16 cellular contexts compared by ENCODE assay signal in the genomic region with DNA sequence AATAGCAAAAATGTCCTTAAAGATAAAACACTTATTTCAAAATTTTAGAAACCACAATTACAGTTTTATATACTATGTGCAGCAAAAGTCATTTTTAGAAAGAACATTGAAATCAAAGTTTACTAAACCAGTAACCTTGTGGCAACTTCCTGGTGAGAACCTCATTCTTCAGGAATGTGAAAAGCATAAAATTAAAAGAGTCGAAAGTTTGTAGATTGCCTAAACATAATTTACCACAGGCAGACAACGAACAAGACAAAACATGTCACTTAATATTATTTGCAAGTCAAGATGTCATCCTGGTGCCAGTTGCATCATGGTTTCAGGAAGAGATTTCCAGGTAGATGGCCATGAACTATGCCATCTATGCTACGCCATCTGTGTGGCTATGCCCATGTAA.
"Had no signal": no experiment of that assay in that cellular context is flagged by ENCODE, and none has a peak within 500 bp of the region (broad histone marks: within the 10 kb centered on the region; RNA-seq: fewer than 3 reads in every experiment).

No MANE protein-coding gene starts in this region.

- H3K4me3 ChIP-seq: body of pancreas, esophagus squamous epithelium, hepatocyte, neural progenitor cell, ovary, testis, upper lobe of right lung had no signal

- DNase-seq: activated CD4-positive, alpha-beta T cell treated with anti-CD3 and anti-CD28 coated beads for 36 hours; activated naive CD4-positive, alpha-beta T cell treated with anti-CD3 and anti-CD28 coated beads, Interleukin-2, amount 10 ng/mL, durations not matched to agents 7 days and 5 days; body of pancreas; endodermal cell; esophagus squamous epithelium; midbrain; ovary; stimulated activated CD4-positive, alpha-beta T cell treated with anti-CD3 and anti-CD28 coated beads, Interleukin-4, amount 100 ng/mL, for 1 hour; T-cell; T1000; testis; upper lobe of right lung had no signal

- H3K4me1 ChIP-seq: body of pancreas, testis, upper lobe of right lung had no signal

- H3K36me3 Mint-ChIP-seq: activated naive CD4-positive, alpha-beta T cell treated with anti-CD3 and anti-CD28 coated beads, Interleukin-2, amount 10 ng/mL, durations not matched to agents 7 days and 5 days; T-cell had no signal

- H3K4me1 Mint-ChIP-seq: activated CD4-positive, alpha-beta T cell treated with anti-CD3 and anti-CD28 coated beads for 36 hours; activated naive CD4-positive, alpha-beta T cell treated with anti-CD3 and anti-CD28 coated beads, Interleukin-2, amount 10 ng/mL, durations not matched to agents 7 days and 5 days; endodermal cell; T-cell had no signal

- H3K27ac ChIP-seq: body of pancreas, esophagus squamous epithelium, hepatocyte, neural progenitor cell, ovary, testis, upper lobe of right lung had no signal

- ATAC-seq: activated CD4-positive, alpha-beta T cell treated with anti-CD3 and anti-CD28 coated beads for 36 hours; body of pancreas; T-cell; upper lobe of right lung had no signal

- H3K36me3 ChIP-seq: esophagus squamous epithelium, neural progenitor cell, ovary, upper lobe of right lung had no signal

- H2AFZ ChIP-seq: hepatocyte, neural progenitor cell had no signal

- H3K9me3 Mint-ChIP-seq: activated naive CD4-positive, alpha-beta T cell treated with anti-CD3 and anti-CD28 coated beads, Interleukin-2, amount 10 ng/mL, durations not matched to agents 7 days and 5 days had no signal

- H3K79me2 ChIP-seq: hepatocyte had no signal

- H3K27me3 ChIP-seq: body of pancreas, esophagus squamous epithelium, hepatocyte, neural progenitor cell, ovary, testis, upper lobe of right lung had no signal

- H3K27ac Mint-ChIP-seq: activated CD4-positive, alpha-beta T cell treated with anti-CD3 and anti-CD28 coated beads for 36 hours; activated naive CD4-positive, alpha-beta T cell treated with anti-CD3 and anti-CD28 coated beads, Interleukin-2, amount 10 ng/mL, durations not matched to agents 7 days and 5 days; activated T-helper 2 cell treated with anti-CD3 and anti-CD28 coated beads, Interferon-gamma antibody, Interleukin-2, Interleukin-4, amounts not matched to agents 10 μg/mL and 5 μg/mL and 100 μg/mL, durations not matched to agents 14 hours and 24 hours and 36 hours; endodermal cell; neural progenitor cell; stimulated activated naive CD8-positive, alpha-beta T cell treated with anti-CD3 and anti-CD28 coated beads, Interleukin-15, Interleukin-2, amounts not matched to agents 100 ng/mL and 50 ng/mL, for 24 hours; T-cell had no signal

- H3K4me2 ChIP-seq: hepatocyte, neural progenitor cell had no signal

- H3K9me3 ChIP-seq: body of pancreas, ovary, testis, upper lobe of right lung had no signal

- H3K4me3 Mint-ChIP-seq: activated CD4-positive, alpha-beta T cell treated with anti-CD3 and anti-CD28 coated beads for 36 hours; activated naive CD4-positive, alpha-beta T cell treated with anti-CD3 and anti-CD28 coated beads, Interleukin-2, amount 10 ng/mL, durations not matched to agents 7 days and 5 days; endodermal cell; neural progenitor cell; stimulated activated naive CD8-positive, alpha-beta T cell treated with anti-CD3 and anti-CD28 coated beads, Interleukin-15, Interleukin-2, amounts not matched to agents 100 ng/mL and 50 ng/mL, for 24 hours; T-cell had no signal

- H3K9ac ChIP-seq: neural progenitor cell had no signal

- H3K27me3 Mint-ChIP-seq: activated CD4-positive, alpha-beta T cell treated with anti-CD3 and anti-CD28 coated beads for 36 hours; stimulated activated naive CD8-positive, alpha-beta T cell treated with anti-CD3 and anti-CD28 coated beads, Interleukin-15, Interleukin-2, amounts not matched to agents 100 ng/mL and 50 ng/mL, for 24 hours; T-cell had no signal
